Comparison of ENCODE assay signal across 38 cellular contexts in the genomic region with DNA sequence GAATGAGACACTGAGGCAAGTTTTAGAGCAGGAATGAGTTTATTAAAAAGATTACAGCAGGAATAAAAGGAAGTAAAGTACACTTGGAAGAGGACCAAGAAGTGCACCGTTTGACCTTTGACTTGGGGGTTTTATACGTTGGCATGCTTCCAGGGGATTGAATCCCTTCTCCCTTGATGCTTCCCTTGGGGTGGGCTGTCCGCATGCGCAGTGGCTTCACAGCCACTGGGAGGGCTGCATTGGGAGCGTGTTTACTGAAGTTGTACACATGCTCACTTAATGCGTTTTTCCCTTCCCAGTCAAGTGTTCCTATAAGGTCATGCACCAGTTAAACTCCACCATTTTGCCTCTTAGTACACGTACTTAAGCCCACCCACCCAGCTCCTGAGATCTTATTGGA.
"Had no signal": no experiment of that assay in that cellular context is flagged by ENCODE, and none has a peak within 500 bp of the region (broad histone marks: within the 10 kb centered on the region; RNA-seq: fewer than 3 reads in every experiment).

No MANE protein-coding gene starts in this region.

- H3K4me1 Mint-ChIP-seq: activated naive CD4-positive, alpha-beta T cell treated with anti-CD3 and anti-CD28 coated beads, Interleukin-2, amount 10 ng/mL, durations not matched to agents 7 days and 5 days; activated naive CD4-positive, alpha-beta T cell treated with anti-CD3 and anti-CD28 coated beads, Interleukin-2, amount 50 U/mL, for 24 hours; activated naive CD8-positive, alpha-beta T cell treated with anti-CD3 and anti-CD28 coated beads for 36 hours; activated naive CD8-positive, alpha-beta T cell treated with anti-CD3 and anti-CD28 coated beads, Interleukin-2, amount 10 ng/mL, durations not matched to agents 7 days and 5 days; activated naive CD8-positive, alpha-beta T cell treated with anti-CD3 and anti-CD28 coated beads, Interleukin-2, amount 50 U/mL, for 24 hours; activated T-helper 17 cell treated with anti-CD3 and anti-CD28 coated beads, Interleukin-2, amount 50 U/mL, for 72 hours; central memory CD8-positive, alpha-beta T cell had no signal

- H3K27ac Mint-ChIP-seq: activated naive CD4-positive, alpha-beta T cell treated with anti-CD3 and anti-CD28 coated beads for 36 hours; activated naive CD4-positive, alpha-beta T cell treated with anti-CD3 and anti-CD28 coated beads, Interleukin-2, amount 10 ng/mL, durations not matched to agents 7 days and 5 days; activated naive CD4-positive, alpha-beta T cell treated with anti-CD3 and anti-CD28 coated beads, Interleukin-2, amount 50 U/mL, for 24 hours; activated naive CD4-positive, alpha-beta T cell treated with anti-CD3 and anti-CD28 coated beads, Interleukin-2, amount 50 U/mL, for 72 hours; activated naive CD8-positive, alpha-beta T cell; activated naive CD8-positive, alpha-beta T cell treated with anti-CD3 and anti-CD28 coated beads for 36 hours; activated naive CD8-positive, alpha-beta T cell treated with anti-CD3 and anti-CD28 coated beads, Interleukin-2, amount 10 ng/mL, durations not matched to agents 7 days and 5 days; activated naive CD8-positive, alpha-beta T cell treated with anti-CD3 and anti-CD28 coated beads, Interleukin-2, amount 50 U/mL, for 24 hours; activated T-cell treated with anti-CD3 and anti-CD28 coated beads, Interleukin-2, amount 50 U/mL, for 24 hours; activated T-cell treated with anti-CD3 and anti-CD28 coated beads, Interleukin-2, amount 50 U/mL, for 72 hours; activated T-helper 1 cell treated with anti-CD3 and anti-CD28 coated beads, Interleukin-12 subunit alpha, Interleukin-12 subunit beta, Interleukin-2, Interleukin-4 antibody, amounts not matched to agents 30 ng/mL and 10 ng/mL and 1 ng/mL, durations not matched to agents 14 hours and 24 hours and 36 hours; activated T-helper 17 cell treated with anti-CD3 and anti-CD28 coated beads, Interleukin-2, amount 50 U/mL, for 72 hours; activated T-helper 2 cell treated with anti-CD3 and anti-CD28 coated beads, Interferon-gamma antibody, Interleukin-2, Interleukin-4, amounts not matched to agents 10 μg/mL and 5 μg/mL and 100 μg/mL, durations not matched to agents 14 hours and 24 hours and 36 hours had no signal

- H3K4me3 ChIP-seq: adrenal gland, ascending aorta, body of pancreas, breast epithelium, cardiac muscle cell had no signal

- H3K9me3 Mint-ChIP-seq: activated naive CD4-positive, alpha-beta T cell treated with anti-CD3 and anti-CD28 coated beads for 36 hours; activated naive CD4-positive, alpha-beta T cell treated with anti-CD3 and anti-CD28 coated beads, Interleukin-2, amount 10 ng/mL, durations not matched to agents 7 days and 5 days; activated naive CD4-positive, alpha-beta T cell treated with anti-CD3 and anti-CD28 coated beads, Interleukin-2, amount 50 U/mL, for 72 hours; activated naive CD8-positive, alpha-beta T cell treated with anti-CD3 and anti-CD28 coated beads for 36 hours; activated naive CD8-positive, alpha-beta T cell treated with anti-CD3 and anti-CD28 coated beads, Interleukin-2, amount 10 ng/mL, durations not matched to agents 7 days and 5 days; activated naive CD8-positive, alpha-beta T cell treated with anti-CD3 and anti-CD28 coated beads, Interleukin-2, amount 50 U/mL, for 24 hours; activated T-cell treated with anti-CD3 and anti-CD28 coated beads, Interleukin-2, amount 50 U/mL, for 24 hours; activated T-cell treated with anti-CD3 and anti-CD28 coated beads, Interleukin-2, amount 50 U/mL, for 4 hours; activated T-cell treated with anti-CD3 and anti-CD28 coated beads, Interleukin-2, amount 50 U/mL, for 72 hours; activated T-helper 1 cell treated with anti-CD3 and anti-CD28 coated beads, Interleukin-12 subunit alpha, Interleukin-12 subunit beta, Interleukin-2, Interleukin-4 antibody, amounts not matched to agents 30 ng/mL and 10 ng/mL and 1 ng/mL, durations not matched to agents 14 hours and 24 hours and 36 hours; activated T-helper 17 cell treated with anti-CD3 and anti-CD28 coated beads, Interleukin-2, amount 50 U/mL, for 72 hours; activated T-helper 2 cell treated with anti-CD3 and anti-CD28 coated beads, Interferon-gamma antibody, Interleukin-2, Interleukin-4, amounts not matched to agents 10 μg/mL and 5 μg/mL and 100 μg/mL, durations not matched to agents 14 hours and 24 hours and 36 hours; central memory CD8-positive, alpha-beta T cell had no signal

- H3K36me3 ChIP-seq: adrenal gland, ascending aorta, brain microvascular endothelial cell, breast epithelium, cardiac muscle cell had no signal

- ATAC-seq: activated naive CD4-positive, alpha-beta T cell treated with anti-CD3 and anti-CD28 coated beads, Interleukin-2, amount 50 U/mL, for 72 hours; activated naive CD8-positive, alpha-beta T cell treated with anti-CD3 and anti-CD28 coated beads, Interleukin-2, amount 50 U/mL, for 24 hours; activated T-cell treated with anti-CD3 and anti-CD28 coated beads, Interleukin-2, amount 50 U/mL, for 4 hours; activated T-cell treated with anti-CD3 and anti-CD28 coated beads, Interleukin-2, amount 50 U/mL, for 72 hours; activated T-helper 17 cell treated with anti-CD3 and anti-CD28 coated beads, Interleukin-2, amount 50 U/mL, for 72 hours; body of pancreas had no signal

- FAIRE-seq: astrocyte had no signal

- H3K9me3 ChIP-seq: adrenal gland, ascending aorta, body of pancreas, breast epithelium had no signal

- H3K4me3 Mint-ChIP-seq: activated naive CD4-positive, alpha-beta T cell treated with anti-CD3 and anti-CD28 coated beads for 36 hours; activated naive CD4-positive, alpha-beta T cell treated with anti-CD3 and anti-CD28 coated beads, Interleukin-2, amount 10 ng/mL, durations not matched to agents 7 days and 5 days; activated naive CD4-positive, alpha-beta T cell treated with anti-CD3 and anti-CD28 coated beads, Interleukin-2, amount 50 U/mL, for 24 hours; activated naive CD8-positive, alpha-beta T cell; activated naive CD8-positive, alpha-beta T cell treated with anti-CD3 and anti-CD28 coated beads for 36 hours; activated naive CD8-positive, alpha-beta T cell treated with anti-CD3 and anti-CD28 coated beads, Interleukin-2, amount 10 ng/mL, durations not matched to agents 7 days and 5 days; activated naive CD8-positive, alpha-beta T cell treated with anti-CD3 and anti-CD28 coated beads, Interleukin-2, amount 50 U/mL, for 24 hours; activated T-cell treated with anti-CD3 and anti-CD28 coated beads, Interleukin-2, amount 50 U/mL, for 24 hours; activated T-cell treated with anti-CD3 and anti-CD28 coated beads, Interleukin-2, amount 50 U/mL, for 4 hours; activated T-cell treated with anti-CD3 and anti-CD28 coated beads, Interleukin-2, amount 50 U/mL, for 72 hours; activated T-helper 1 cell treated with anti-CD3 and anti-CD28 coated beads, Interleukin-12 subunit alpha, Interleukin-12 subunit beta, Interleukin-2, Interleukin-4 antibody, amounts not matched to agents 30 ng/mL and 10 ng/mL and 1 ng/mL, durations not matched to agents 14 hours and 24 hours and 36 hours; activated T-helper 17 cell treated with anti-CD3 and anti-CD28 coated beads, Interleukin-2, amount 50 U/mL, for 72 hours; brain; central memory CD8-positive, alpha-beta T cell had no signal

- H3K27me3 ChIP-seq: adrenal gland, ascending aorta, body of pancreas, brain microvascular endothelial cell, breast epithelium, cardiac muscle cell had no signal

- H3K36me3 Mint-ChIP-seq: activated naive CD4-positive, alpha-beta T cell treated with anti-CD3 and anti-CD28 coated beads, Interleukin-2, amount 10 ng/mL, durations not matched to agents 7 days and 5 days; activated naive CD4-positive, alpha-beta T cell treated with anti-CD3 and anti-CD28 coated beads, Interleukin-2, amount 50 U/mL, for 24 hours; activated naive CD4-positive, alpha-beta T cell treated with anti-CD3 and anti-CD28 coated beads, Interleukin-2, amount 50 U/mL, for 72 hours; activated naive CD8-positive, alpha-beta T cell; activated naive CD8-positive, alpha-beta T cell treated with anti-CD3 and anti-CD28 coated beads for 36 hours; activated naive CD8-positive, alpha-beta T cell treated with anti-CD3 and anti-CD28 coated beads, Interleukin-2, amount 10 ng/mL, durations not matched to agents 7 days and 5 days; brain had no signal

- H3K4me1 ChIP-seq: adrenal gland, body of pancreas, breast epithelium had no signal

- H3K27me3 Mint-ChIP-seq: brain had no signal

- DNase-seq: activated effector memory CD4-positive, alpha-beta T cell treated with anti-CD3 and anti-CD28 coated beads, Interleukin-2, amount 50 U/mL, for 16 hours; activated effector memory CD4-positive, alpha-beta T cell treated with Interleukin-2 at 50 U/mL for 16 hours; activated gamma-delta T cell; activated gamma-delta T cell treated with Interleukin-2 at 50 U/mL for 16 hours; activated naive CD4-positive, alpha-beta T cell; activated naive CD4-positive, alpha-beta T cell treated with anti-CD3 and anti-CD28 coated beads for 36 hours; activated naive CD4-positive, alpha-beta T cell treated with anti-CD3 and anti-CD28 coated beads, Interleukin-2, amount 10 ng/mL, durations not matched to agents 7 days and 5 days; activated naive CD4-positive, alpha-beta T cell treated with anti-CD3 and anti-CD28 coated beads, Interleukin-2, amount 50 U/mL, for 16 hours; activated naive CD4-positive, alpha-beta T cell treated with Interleukin-2 at 50 U/mL for 16 hours; activated naive CD8-positive, alpha-beta T cell treated with anti-CD3 and anti-CD28 coated beads for 36 hours; activated naive CD8-positive, alpha-beta T cell treated with anti-CD3 and anti-CD28 coated beads, Interleukin-2, amount 10 ng/mL, durations not matched to agents 7 days and 5 days; activated naive CD8-positive, alpha-beta T cell treated with anti-CD3 and anti-CD28 coated beads, Interleukin-2, amount 50 U/mL, for 24 hours; activated T-cell treated with anti-CD3 and anti-CD28 coated beads, Interleukin-2, amount 50 U/mL, for 24 hours; activated T-cell treated with anti-CD3 and anti-CD28 coated beads, Interleukin-2, amount 50 U/mL, for 4 hours; activated T-cell treated with anti-CD3 and anti-CD28 coated beads, Interleukin-2, amount 50 U/mL, for 48 hours; activated T-cell treated with anti-CD3 and anti-CD28 coated beads, Interleukin-2, amount 50 U/mL, for 72 hours; adrenal gland; amniotic stem cell; amygdala; anterior cingulate cortex; aorta; body of pancreas; brain microvascular endothelial cell; caudate nucleus; central memory CD4-positive, alpha-beta T cell; cerebellar nuclear complex had no signal

- H3K27ac ChIP-seq: adrenal gland, ascending aorta, body of pancreas, brain microvascular endothelial cell, breast epithelium, cardiac muscle cell had no signal
